17 cellular contexts compared by ENCODE assay signal in the genomic region with DNA sequence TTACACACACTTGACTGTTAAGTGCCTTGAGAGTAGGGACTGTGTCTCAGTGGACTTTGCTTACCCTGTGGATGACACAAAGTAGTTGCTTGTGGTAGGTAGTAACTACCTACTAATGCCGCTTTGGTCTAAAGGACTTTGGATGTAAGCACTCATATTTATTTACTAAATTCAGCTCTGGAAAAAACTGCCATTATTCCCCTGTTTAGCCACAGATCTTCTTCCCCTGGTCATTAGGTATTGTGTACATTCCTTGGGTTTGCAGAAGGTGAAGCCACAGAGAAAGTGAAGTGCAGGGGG. TPM values are rescaled to one million over a fixed set of nuclear protein-coding genes. Genes with fewer than 3 reads are reported as not detected.
DNase-seq lines count a peak whose midpoint lies in the region; ATAC-seq and TF ChIP-seq lines count a peak whose summit lies in the region.
"Had no signal": no experiment of that assay in that cellular context is flagged by ENCODE, and none has a peak within 500 bp of the region (broad histone marks: within the 10 kb centered on the region; RNA-seq: fewer than 3 reads in every experiment).

No MANE protein-coding gene starts in this region.

- DNase-seq in GM23248 (no peak), esophagus squamous epithelium (lab: John Stamatoyannopoulos, UW) (no peak), trophoblast cell (no peak), NCI-H1092 (lab: John Stamatoyannopoulos, UW) (no peak), islet precursor cell (no peak), MV-4-11 (lab: John Stamatoyannopoulos, UW) (no peak)
- DNase-seq: activated naive CD4-positive, alpha-beta T cell; kidney; NCI-H748 treated with DMSO at 0.1 percent for 48 hours; pancreas; spleen had no signal

- H2AFZ ChIP-seq in GM23248 (no peak overlapping the region), trophoblast cell (ENCODE audit: insufficient read depth, low read length, poor library complexity) (no peak overlapping the region)

- no peaks in the 10 kb centered on the region; the same call in 1 of the 2 replicates for H4K20me1 ChIP-seq in GM23248 (ENCODE audit: insufficient read depth)

- 96 to 100% methylated on average over 1 of the region's 1 CpG for WGBS in GM23248 (ENCODE audit: low coverage in 1 of 2, low lambda C conversion rate in 2 of 2, missing lambda C conversion rate in 2 of 2), 2 experiments
- WGBS in HUES64: no CpG with 5 or more reads among the region's 1 CpG
- 55 to 57% methylated on average over 1 of the region's 1 CpG for WGBS in esophagus squamous epithelium, 2 donors
- no CpG with 5 or more reads among the region's 1 CpG for WGBS in trophoblast cell (ENCODE audit: extremely low coverage, insufficient coverage, insufficient read length)

- H3F3A ChIP-seq in GM23248 (ENCODE audit: insufficient read depth): peaks cover 27% of the 10 kb centered on the region

- H3K18ac ChIP-seq in trophoblast cell (ENCODE audit: low read length): no peak overlapping the region

- no peak overlapping the region for H3K9ac ChIP-seq in GM23248
- H3K9ac ChIP-seq in HUES64 (ENCODE audit: low read depth, low read length): peak overlapping the region; percentile 19; the same call in 1 of the 2 replicates
- no peak overlapping the region for H3K9ac ChIP-seq in trophoblast cell (ENCODE audit: low read length)
- H3K9ac ChIP-seq: BLaER1 had no signal

- no peaks in the 10 kb centered on the region for H3K9me2 ChIP-seq in GM23248 (ENCODE audit: insufficient read depth)

- ATAC-seq in HG02763 (IDR thresholded peaks at IDR 0.05; ENCODE audit: unreplicated experiment): no peak
- ATAC-seq: heart left ventricle; pancreas; stimulated activated effector memory CD8-positive, alpha-beta T cell treated with anti-CD3 and anti-CD28 coated beads, Interleukin-12 subunit alpha, Interleukin-12 subunit beta, amount 100 ng/mL, for 72 hours had no signal

- H3K4me1 ChIP-seq in GM23248 (ENCODE audit: insufficient read depth) (peaks cover 37% of the 10 kb centered on the region), HUES64 (ENCODE audit: insufficient read depth, low read length) (peaks cover 22% of the 10 kb centered on the region), esophagus squamous epithelium (peaks cover 27 to 88% (median 69%) of the 10 kb centered on the region in 3 donors), trophoblast cell (ENCODE audit: control insufficient read depth in 1 of 2, insufficient read depth in 2 of 2, low read length in 2 of 2) (peaks cover 5 to 11% of the 10 kb centered on the region in 2 experiments)

- H3K23ac ChIP-seq in trophoblast cell (ENCODE audit: low read length): no peak overlapping the region

- H3K36me3 ChIP-seq in GM23248 (ENCODE audit: low read depth) (peaks cover 10% of the 10 kb centered on the region; the same call in 1 of the 2 replicates), HUES64 (ENCODE audit: insufficient read depth, low read length) (peaks cover 14% of the 10 kb centered on the region), esophagus squamous epithelium (peaks cover 0 to 10% (median 0%) of the 10 kb centered on the region in 3 donors), trophoblast cell (ENCODE audit: control insufficient read depth in 1 of 2, insufficient read depth in 2 of 2, low read length in 2 of 2) (peaks cover 3% of the 10 kb centered on the region in 2 experiments)

- no peak overlapping the region for H3K4me3 ChIP-seq in GM23248
- no peak overlapping the region for H3K4me3 ChIP-seq in HUES64 (ENCODE audit: low read length)
- no peak overlapping the region for H3K4me3 ChIP-seq in esophagus squamous epithelium
- H3K4me3 ChIP-seq in trophoblast cell (ENCODE audit: low read depth, low read length): no peak overlapping the region
- H3K4me3 ChIP-seq: BLaER1, heart left ventricle, pancreas, spleen, tibial nerve had no signal

- TF ChIP-seq POLR2A in esophagus squamous epithelium (IDR thresholded peaks at IDR 0.05): no peak

- peaks cover 15% of the 10 kb centered on the region for H3K79me1 ChIP-seq in trophoblast cell (ENCODE audit: low read length)

- H3K27me3 ChIP-seq in GM23248 (replicated peaks; ENCODE audit: insufficient read depth) (no peaks in the 10 kb centered on the region), HUES64 (ENCODE audit: insufficient read depth, low read length) (no peaks in the 10 kb centered on the region), esophagus squamous epithelium (no peaks in the 10 kb centered on the region), trophoblast cell (ENCODE audit: insufficient read depth, low read length) (no peaks in the 10 kb centered on the region)
- H3K27me3 ChIP-seq: BLaER1, heart left ventricle, pancreas, spleen, tibial nerve had no signal

- H3K27ac ChIP-seq in GM23248: peak overlapping the region; percentile 99
- H3K27ac ChIP-seq in HUES64 (ENCODE audit: low read depth, low read length): peak overlapping the region; percentile 1; the same call in 1 of the 2 replicates
- H3K27ac ChIP-seq in esophagus squamous epithelium: peak overlapping the region; percentile 97 to 100 (median 98)
- peak overlapping the region; percentile 29 for H3K27ac ChIP-seq in trophoblast cell (ENCODE audit: low read depth, low read length)
- H3K27ac ChIP-seq: BLaER1, pancreas, spleen had no signal

- H2BK12ac ChIP-seq in trophoblast cell (ENCODE audit: low read length): no peak overlapping the region

- in situ Hi-C loops in GM23248 (cut with MboI): no loop called here

- H3K9me3 ChIP-seq in GM23248 (ENCODE audit: low read depth) (no peaks in the 10 kb centered on the region), HUES64 (ENCODE audit: insufficient read depth, low read depth, low read length) (no peaks in the 10 kb centered on the region), esophagus squamous epithelium (no peaks in the 10 kb centered on the region), trophoblast cell (ENCODE audit: insufficient read depth, low read depth, low read length) (no peaks in the 10 kb centered on the region)
- H3K9me3 ChIP-seq: BLaER1, heart left ventricle, pancreas, spleen, tibial nerve had no signal

- no peak overlapping the region for H2BK5ac ChIP-seq in trophoblast cell (ENCODE audit: low read depth, low read length, poor library complexity)

- no peak overlapping the region for H3K4ac ChIP-seq in trophoblast cell (ENCODE audit: low read depth, low read length)

- H2AK5ac ChIP-seq in trophoblast cell (ENCODE audit: low read length): no peak overlapping the region

- no peak overlapping the region for H2BK120ac ChIP-seq in trophoblast cell (ENCODE audit: insufficient read depth, low read length, poor library complexity)

- H3K4me2 ChIP-seq in GM23248 (ENCODE audit: unreplicated experiment) (peak overlapping the region; percentile 8), trophoblast cell (ENCODE audit: low read length) (no peak overlapping the region)
- H3K4me2 ChIP-seq: BLaER1 had no signal

- no peak overlapping the region for H4K91ac ChIP-seq in trophoblast cell (ENCODE audit: low read depth, low read length)

- no peak for TF ChIP-seq CTCF in esophagus squamous epithelium (IDR thresholded peaks at IDR 0.05)

- H3K14ac ChIP-seq in trophoblast cell (ENCODE audit: low read length): no peak overlapping the region

- H4K8ac ChIP-seq in trophoblast cell (ENCODE audit: low read depth, low read length): no peak overlapping the region

- peaks cover 21% of the 10 kb centered on the region for H3K79me2 ChIP-seq in GM23248 (ENCODE audit: insufficient read depth)
- H3K79me2 ChIP-seq in trophoblast cell (ENCODE audit: control insufficient read depth, insufficient read depth, low read length, poor library complexity): peaks cover 18% of the 10 kb centered on the region

- intact Hi-C loops in esophagus squamous epithelium (cut with DNase I): no loop called here

- H4K12ac ChIP-seq in trophoblast cell (ENCODE audit: low read depth, low read length): no peak overlapping the region

RNA-seq across cellular contexts. Expression of gene VDAC2, which starts 2.8 kb away (rescaled TPM):
- total RNA-seq in GM23248 (2014; rRNA removed; shearing (Covaris generic)): 145 and 147 TPM in 2 replicates
- polyA plus RNA-seq in GM23248 (2016; fragmentation: Nextera tagmentation; extraction: Ambion mirVana): 259 and 268 TPM in 2 replicates
- polyA plus RNA-seq in HUES64 (2013, experiment 1 of 2): 214 TPM
- polyA plus RNA-seq in HUES64 (2013, experiment 2 of 2): 228 TPM
- 100 to 1,000 TPM; 219 to 319 (median 285) TPM for total RNA-seq in esophagus squamous epithelium
- polyA plus RNA-seq in trophoblast cell (2013): 201 and 203 TPM in 2 replicates

RNA-seq across cellular contexts. Expression of gene COMTD1, which starts 27.9 kb away (rescaled TPM):
- total RNA-seq in GM23248 (2014; rRNA removed; shearing (Covaris generic)): 12.6 and 38.3 TPM in 2 replicates
- 8.8 and 9.3 TPM in 2 replicates for polyA plus RNA-seq in GM23248 (2016; fragmentation: Nextera tagmentation; extraction: Ambion mirVana)
- polyA plus RNA-seq in HUES64 (2013, experiment 1 of 2): 15.6 TPM
- 14.8 TPM for polyA plus RNA-seq in HUES64 (2013, experiment 2 of 2)
- total RNA-seq in esophagus squamous epithelium: 100 to 1,000 TPM in 3 of 4 donors, 10 to 100 TPM in 1; 87.8 to 139 (median 111) TPM
- 13.7 and 13.9 TPM in 2 replicates for polyA plus RNA-seq in trophoblast cell (2013)

Comparison
In these comparisons a context has a peak if more than half of its experiments do, and no peak if none do; other contexts are left out.
1. H3K27ac ChIP-seq: peak in every context shown above with its lines; median percentile 99 in GM23248; 98 in esophagus squamous epithelium; 29 in trophoblast cell; 1 in HUES64.